In the genomic region with DNA sequence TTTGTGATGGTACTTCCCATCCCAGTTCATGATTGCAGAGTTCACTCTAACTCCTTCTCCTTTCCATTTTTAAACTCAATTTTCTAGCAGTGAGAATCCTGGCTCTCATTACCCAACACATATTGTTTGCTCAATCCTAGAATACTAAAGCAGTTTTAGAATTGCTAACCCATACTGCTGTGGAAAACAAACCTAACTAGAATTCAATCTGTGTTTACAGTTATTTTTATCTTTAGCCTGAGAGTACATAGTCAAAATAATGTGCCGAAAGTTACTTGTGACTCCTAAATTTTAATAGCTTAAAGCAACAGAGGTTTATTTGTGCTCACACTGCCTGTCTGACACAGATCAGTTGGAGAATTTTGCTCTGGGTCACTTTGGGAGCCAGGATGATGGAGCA, we compare ENCODE assay signal across 27 cellular contexts.
"Had no signal": no experiment of that assay in that cellular context is flagged by ENCODE, and none has a peak within 500 bp of the region (broad histone marks: within the 10 kb centered on the region; RNA-seq: fewer than 3 reads in every experiment).

No MANE protein-coding gene starts in this region.

- H3K4me1 ChIP-seq: heart right ventricle, left ventricle myocardium inferior, right atrium auricular region, right lobe of liver, stomach, suprapubic skin, tibial nerve, uterus had no signal

- H3K27ac Mint-ChIP-seq: mesothelial cell of epicardium; naive thymus-derived CD4-positive, alpha-beta T cell; natural killer cell treated with Interleukin-12 subunit alpha and Interleukin-12 subunit beta and Interleukin-15 and Interleukin-18, amount 100 ng/mL, for 72 hours; progenitor cell of endocrine pancreas; stimulated activated naive B cell treated with anti-CD40 and anti-IgM and Interleukin-4, amounts not matched to agents 10 μg/mL and 1 μg/mL and 100 μg/mL, for 72 hours; type B pancreatic cell had no signal

- H2AFZ ChIP-seq: hepatocyte had no signal

- ATAC-seq: heart right ventricle; mucosa of descending colon; naive thymus-derived CD4-positive, alpha-beta T cell; natural killer cell treated with Interleukin-12 subunit alpha and Interleukin-12 subunit beta and Interleukin-15 and Interleukin-18, amount 100 ng/mL, for 72 hours; right lobe of liver; stimulated activated naive B cell treated with anti-CD40 and anti-IgM and Interleukin-4, amounts not matched to agents 10 μg/mL and 1 μg/mL and 100 μg/mL, for 72 hours; stimulated activated naive CD8-positive, alpha-beta T cell treated with anti-CD3 and anti-CD28 coated beads, Interleukin-15, Interleukin-2, amounts not matched to agents 100 U/mL and 50 U/mL, for 24 hours had no signal

- H3K36me3 ChIP-seq: heart right ventricle, left ventricle myocardium inferior, ovary, right atrium auricular region, right lobe of liver, stomach, suprapubic skin, thoracic aorta, tibial nerve, uterus had no signal

- H3K27me3 Mint-ChIP-seq: stimulated activated naive B cell treated with anti-CD40 and anti-IgM and Interleukin-4, amounts not matched to agents 10 μg/mL and 1 μg/mL and 100 μg/mL, for 72 hours had no signal

- H3K27ac ChIP-seq: heart right ventricle, hepatocyte, left ventricle myocardium inferior, ovary, right atrium auricular region, right lobe of liver, stomach, suprapubic skin, tibial nerve, uterus had no signal

- H3K27me3 ChIP-seq: hepatocyte, ovary, right atrium auricular region, right lobe of liver, stomach, suprapubic skin, tibial nerve, uterus had no signal

- H3K9me3 Mint-ChIP-seq: type B pancreatic cell had no signal

- H3K79me2 ChIP-seq: hepatocyte had no signal

- H3K4me1 Mint-ChIP-seq: mesothelial cell of epicardium; naive thymus-derived CD4-positive, alpha-beta T cell; stimulated activated naive B cell treated with anti-CD40 and anti-IgM and Interleukin-4, amounts not matched to agents 10 μg/mL and 1 μg/mL and 100 μg/mL, for 72 hours had no signal

- H3K4me2 ChIP-seq: hepatocyte, smooth muscle cell had no signal

- H3K36me3 Mint-ChIP-seq: mesothelial cell of epicardium; naive thymus-derived CD4-positive, alpha-beta T cell; stimulated activated naive B cell treated with anti-CD40 and anti-IgM and Interleukin-4, amounts not matched to agents 10 μg/mL and 1 μg/mL and 100 μg/mL, for 72 hours; type B pancreatic cell had no signal

- H3K4me3 ChIP-seq: heart right ventricle, hepatocyte, left ventricle myocardium inferior, lung, mucosa of descending colon, ovary, right atrium auricular region, right lobe of liver, smooth muscle cell, stomach, suprapubic skin, thoracic aorta, tibial nerve, uterus had no signal

- DNase-seq: heart right ventricle; islet precursor cell; left ventricle myocardium inferior; mesendoderm; mucosa of descending colon; naive thymus-derived CD4-positive, alpha-beta T cell; ovary; right lobe of liver; stimulated activated CD4-positive, alpha-beta T cell treated with anti-CD3 and anti-CD28 coated beads, Interleukin-12 subunit alpha, Interleukin-12 subunit beta, amount 100 ng/mL, for 4 hours; stimulated activated CD4-positive, alpha-beta T cell treated with anti-CD3 and anti-CD28 coated beads, Interleukin-15, amount 100 ng/mL, for 24 hours; stimulated activated CD4-positive, alpha-beta T cell treated with anti-CD3 and anti-CD28 coated beads, Interleukin-2, amount 100 ng/mL, for 24 hours; stimulated activated CD4-positive, alpha-beta T cell treated with anti-CD3 and anti-CD28 coated beads, Interleukin-4, amount 100 ng/mL, for 1 hour; stimulated activated naive B cell treated with anti-CD40 and anti-IgM and Interleukin-4, amounts not matched to agents 10 μg/mL and 1 μg/mL and 100 μg/mL, for 72 hours; stimulated activated naive CD8-positive, alpha-beta T cell treated with anti-CD3 and anti-CD28 coated beads, Interleukin-15, Interleukin-2, amounts not matched to agents 100 U/mL and 50 U/mL, for 24 hours; stomach; uterus had no signal

- H3K4me3 Mint-ChIP-seq: mesothelial cell of epicardium; naive thymus-derived CD4-positive, alpha-beta T cell; natural killer cell treated with Interleukin-12 subunit alpha and Interleukin-12 subunit beta and Interleukin-15 and Interleukin-18, amount 100 ng/mL, for 72 hours; stimulated activated naive B cell treated with anti-CD40 and anti-IgM and Interleukin-4, amounts not matched to agents 10 μg/mL and 1 μg/mL and 100 μg/mL, for 72 hours; type B pancreatic cell had no signal
